28 cellular contexts compared by ENCODE assay signal in genomic region chr4:61211781-61212180, GRCh38. TPM values are rescaled to one million over a fixed set of nuclear protein-coding genes. Genes with fewer than 3 reads are reported as not detected.
"Had no signal": no experiment of that assay in that cellular context is flagged by ENCODE, and none has a peak within 500 bp of the region (broad histone marks: within the 10 kb centered on the region; RNA-seq: fewer than 3 reads in every experiment).

No MANE protein-coding gene starts in this region.

- ATAC-seq: activated CD4-positive, CD25-positive, alpha-beta regulatory T cell treated with anti-CD3 and anti-CD28 coated beads, Interleukin-2, amount 50 U/mL, for 24 hours; foreskin keratinocyte; left lung; mucosa of descending colon; sciatic nerve; stimulated activated naive CD8-positive, alpha-beta T cell treated with anti-CD3 and anti-CD28 coated beads, Interleukin-15, Interleukin-2, amounts not matched to agents 100 U/mL and 50 U/mL, for 24 hours; upper lobe of right lung had no signal

- H3K9me3 ChIP-seq: ascending aorta, esophagus muscularis mucosa, left lung, mucosa of descending colon, neutrophil, prostate gland, upper lobe of right lung had no signal

- H3K27ac ChIP-seq: ascending aorta, brain microvascular endothelial cell, esophagus muscularis mucosa, foreskin keratinocyte, left lung, neutrophil, prostate gland, upper lobe of right lung, WERI-Rb-1 had no signal

- DNase-seq: activated CD4-positive, alpha-beta T cell treated with anti-CD3 and anti-CD28 coated beads for 48 hours; activated CD4-positive, alpha-beta T cell treated with anti-CD3 and anti-CD28 coated beads, Interleukin-2, amount 50 U/mL, for 48 hours; activated CD8-positive, alpha-beta memory T cell treated with anti-CD3 and anti-CD28 coated beads for 24 hours; activated effector memory CD4-positive, alpha-beta T cell treated with anti-CD3 and anti-CD28 coated beads, Interleukin-2, amount 50 U/mL, for 16 hours; activated naive CD4-positive, alpha-beta T cell treated with anti-CD3 and anti-CD28 coated beads for 36 hours; activated naive CD8-positive, alpha-beta T cell treated with anti-CD3 and anti-CD28 coated beads for 36 hours; activated T-cell treated with anti-CD3 and anti-CD28 coated beads, Interleukin-2, amount 50 U/mL, for 1 hour; brain microvascular endothelial cell; effector CD4-positive, alpha-beta T cell; foreskin keratinocyte; left lung; mucosa of descending colon; retina; stimulated activated CD4-positive, alpha-beta T cell treated with anti-CD3 and anti-CD28 coated beads, Interleukin-12 subunit alpha, Interleukin-12 subunit beta, amount 100 ng/mL, for 4 hours; stimulated activated CD4-positive, alpha-beta T cell treated with anti-CD3 and anti-CD28 coated beads, Interleukin-4, amount 100 ng/mL, for 1 hour; stimulated activated naive CD8-positive, alpha-beta T cell treated with anti-CD3 and anti-CD28 coated beads, Interleukin-15, Interleukin-2, amounts not matched to agents 100 U/mL and 50 U/mL, for 24 hours; T-helper 9 cell; upper lobe of right lung; WERI-Rb-1 had no signal

- H3K4me1 ChIP-seq: ascending aorta, esophagus muscularis mucosa, foreskin keratinocyte, left lung, prostate gland, upper lobe of right lung had no signal

- H3K36me3 ChIP-seq: ascending aorta, brain microvascular endothelial cell, esophagus muscularis mucosa, left lung, neutrophil, prostate gland, upper lobe of right lung, WERI-Rb-1 had no signal

- H3K4me3 ChIP-seq: ascending aorta, esophagus muscularis mucosa, left lung, lung, mucosa of descending colon, prostate gland, skin epidermis, upper lobe of right lung had no signal

- H3K27me3 ChIP-seq: ascending aorta, brain microvascular endothelial cell, esophagus muscularis mucosa, foreskin keratinocyte, left lung, neutrophil had no signal

RNA-seq across cellular contexts. Expression of gene ADGRL3, which starts 11.7 kb away (rescaled TPM):
- total RNA-seq: activated naive CD4-positive, alpha-beta T cell treated with anti-CD3 and anti-CD28 coated beads for 36 hours; activated naive CD8-positive, alpha-beta T cell treated with anti-CD3 and anti-CD28 coated beads for 36 hours; activated T-helper 1 cell treated with anti-CD3 and anti-CD28 coated beads, Interleukin-12 subunit alpha, Interleukin-12 subunit beta, Interleukin-2, Interleukin-4 antibody, amounts not matched to agents 30 ng/mL and 10 ng/mL and 1 ng/mL, durations not matched to agents 14 hours and 24 hours and 36 hours had no signal
